ENCODE assay signal across 1 cellular context in the genomic region with DNA sequence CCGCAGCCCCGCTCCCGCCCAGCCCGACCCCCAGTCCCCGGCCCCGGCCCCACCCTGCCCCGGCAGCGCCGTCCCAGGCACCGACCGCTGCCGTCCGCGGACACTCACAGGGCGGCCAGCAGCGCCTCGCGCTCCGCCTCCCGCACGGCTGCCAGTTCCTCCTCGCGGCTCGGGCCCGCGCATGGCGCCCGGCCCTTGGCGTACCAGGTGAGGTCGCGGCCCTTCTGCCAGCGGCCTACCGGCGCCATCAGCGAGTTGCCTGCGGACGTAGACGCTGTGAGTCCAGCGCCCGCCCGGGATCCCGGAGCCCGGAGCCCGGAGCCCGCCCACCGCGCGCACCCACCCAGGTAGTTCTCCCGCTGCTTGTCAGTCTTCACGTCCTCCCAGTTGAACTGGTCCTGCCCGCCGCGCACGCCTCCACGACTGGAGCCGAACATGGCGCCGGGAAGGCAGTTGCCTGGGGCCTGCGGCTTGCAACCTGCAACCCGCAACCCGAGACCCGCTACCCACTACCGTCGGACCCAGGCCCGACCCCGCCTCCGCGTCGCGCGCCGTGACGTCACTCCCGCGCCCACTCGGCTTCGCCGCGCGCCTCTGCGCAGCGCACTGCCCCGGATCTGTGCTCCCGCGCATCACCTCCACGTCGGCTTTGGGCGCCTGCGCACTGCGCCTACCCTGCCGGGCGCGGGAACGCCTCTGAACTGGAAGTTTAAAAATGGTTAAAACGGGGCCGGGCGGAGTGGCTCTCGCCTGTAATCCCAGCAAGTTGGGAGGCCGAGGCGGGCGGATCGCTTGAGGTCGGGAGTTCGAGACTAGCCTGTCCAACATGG.
TF ChIP-seq lines count a peak whose summit lies in the region.

A gene (minus strand): TSS at position 535 of the 830 bp plus-strand sequence. CDS start 98 bp downstream, at position 437.

TF ChIP-seq in HEK293, 187 proteins besides CTCF, POLR2A, EP300 and RAD21 (continued from another document and continues in another):
- TF ChIP-seq, protein P1, sequence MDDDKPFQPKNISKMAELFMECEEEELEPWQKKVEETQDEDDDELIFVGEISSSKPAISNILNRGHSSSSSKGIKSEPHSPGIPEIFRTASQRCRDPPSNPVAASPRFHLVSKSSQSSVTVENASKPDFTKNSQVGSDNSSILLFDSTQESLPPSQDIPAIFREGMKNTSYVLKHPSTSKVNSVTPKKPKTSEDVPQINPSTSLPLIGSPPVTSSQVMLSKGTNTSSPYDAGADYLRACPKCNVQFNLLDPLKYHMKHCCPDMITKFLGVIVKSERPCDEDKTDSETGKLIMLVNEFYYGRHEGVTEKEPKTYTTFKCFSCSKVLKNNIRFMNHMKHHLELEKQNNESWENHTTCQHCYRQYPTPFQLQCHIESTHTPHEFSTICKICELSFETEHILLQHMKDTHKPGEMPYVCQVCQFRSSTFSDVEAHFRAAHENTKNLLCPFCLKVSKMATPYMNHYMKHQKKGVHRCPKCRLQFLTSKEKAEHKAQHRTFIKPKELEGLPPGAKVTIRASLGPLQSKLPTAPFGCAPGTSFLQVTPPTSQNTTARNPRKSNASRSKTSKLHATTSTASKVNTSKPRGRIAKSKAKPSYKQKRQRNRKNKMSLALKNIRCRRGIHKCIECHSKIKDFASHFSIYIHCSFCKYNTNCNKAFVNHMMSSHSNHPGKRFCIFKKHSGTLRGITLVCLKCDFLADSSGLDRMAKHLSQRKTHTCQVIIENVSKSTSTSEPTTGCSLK (tag by site-specific recombination; IDR thresholded peaks at IDR 0.05): no peak
- TF ChIP-seq ZNF24 (tag by site-specific recombination; IDR thresholded peaks at IDR 0.05) (peak; percentile 32; the same call in 1 of the 2 replicates), ZSCAN16 (tag by site-specific recombination; IDR thresholded peaks at IDR 0.05) (no peak), ZBTB20 (tag by site-specific recombination; IDR thresholded peaks at IDR 0.05) (peak; percentile 84; the same call in 1 of the 2 replicates), GFI1B (tag by site-specific recombination; IDR thresholded peaks at IDR 0.05) (no peak), MZF1 (tag by site-specific recombination; IDR thresholded peaks at IDR 0.05; ENCODE audit: borderline replicate concordance) (no peak), ZNF2 (tag by site-specific recombination; IDR thresholded peaks at IDR 0.05) (peak; percentile 85), ZNF155 (tag by site-specific recombination; IDR thresholded peaks at IDR 0.05) (no peak), ZNF623 (tag by site-specific recombination; IDR thresholded peaks at IDR 0.05) (no peak), KLF9 (tag by site-specific recombination; IDR thresholded peaks at IDR 0.05; ENCODE audit: low read depth) (peak; percentile 90), ZFP41 (tag by site-specific recombination; IDR thresholded peaks at IDR 0.05; ENCODE audit: borderline replicate concordance) (no peak), ZNF48 (tag by site-specific recombination; IDR thresholded peaks at IDR 0.05) (no peak), ZXDB (tag by site-specific recombination; IDR thresholded peaks at IDR 0.05) (peak; percentile 93), ZNF473 (tag by site-specific recombination; IDR thresholded peaks at IDR 0.05) (no peak), ZNF621 (tag by site-specific recombination; IDR thresholded peaks at IDR 0.05) (no peak), ZBTB21 (tag by site-specific recombination; IDR thresholded peaks at IDR 0.05) (peak; percentile 92), GLIS1 (tag by site-specific recombination; IDR thresholded peaks at IDR 0.05) (peak; percentile 76), ZNF416 (tag by site-specific recombination; IDR thresholded peaks at IDR 0.05) (no peak), ZNF404 (tag by site-specific recombination; IDR thresholded peaks at IDR 0.05) (no peak), ZNF138 (tag by site-specific recombination; IDR thresholded peaks at IDR 0.05; ENCODE audit: borderline replicate concordance) (no peak), ZNF391 (tag by site-specific recombination; IDR thresholded peaks at IDR 0.05; ENCODE audit: borderline replicate concordance, low read depth) (peak; percentile 75; the same call in 1 of the 2 replicates), ZNF133 (tag by site-specific recombination; IDR thresholded peaks at IDR 0.05) (no peak), ZNF571 (tag by site-specific recombination; IDR thresholded peaks at IDR 0.05) (no peak), ZNF791 (tag by site-specific recombination; IDR thresholded peaks at IDR 0.05) (no peak), ZNF274 (IDR thresholded peaks at IDR 0.05; ENCODE audit: low read length) (no peak), ZNF274 (tag by site-specific recombination; IDR thresholded peaks at IDR 0.05; ENCODE audit: borderline replicate concordance) (no peak), ZNF600 (tag by site-specific recombination; IDR thresholded peaks at IDR 0.05) (no peak), ZNF514 (tag by site-specific recombination; IDR thresholded peaks at IDR 0.05) (no peak), HOXA7 (CRISPR knock-in tag; IDR thresholded peaks at IDR 0.05; ENCODE audit: borderline replicate concordance) (no peak), ZNF658 (tag by site-specific recombination; IDR thresholded peaks at IDR 0.05) (no peak), GLI4 (tag by site-specific recombination; IDR thresholded peaks at IDR 0.05) (peak; percentile 61; the same call in 1 of the 2 replicates), ZNF37A (tag by site-specific recombination; IDR thresholded peaks at IDR 0.05) (0 out of 2 replicates have a peak, but pooled peaks have one; percentile 4), ZNF157 (tag by site-specific recombination; IDR thresholded peaks at IDR 0.05) (no peak), ZNF776 (tag by site-specific recombination; IDR thresholded peaks at IDR 0.05; ENCODE audit: borderline replicate concordance) (no peak), HOXD13 (CRISPR knock-in tag; IDR thresholded peaks at IDR 0.05; ENCODE audit: borderline replicate concordance) (no peak), ZNF140 (tag by site-specific recombination; IDR thresholded peaks at IDR 0.05) (no peak), ZNF548 (tag by site-specific recombination; IDR thresholded peaks at IDR 0.05) (no peak), ZNF596 (tag by site-specific recombination; IDR thresholded peaks at IDR 0.05) (peak; percentile 20; the same call in 1 of the 2 replicates), ZNF701 (tag by site-specific recombination; IDR thresholded peaks at IDR 0.05) (no peak)
- TF ChIP-seq, protein P2, sequence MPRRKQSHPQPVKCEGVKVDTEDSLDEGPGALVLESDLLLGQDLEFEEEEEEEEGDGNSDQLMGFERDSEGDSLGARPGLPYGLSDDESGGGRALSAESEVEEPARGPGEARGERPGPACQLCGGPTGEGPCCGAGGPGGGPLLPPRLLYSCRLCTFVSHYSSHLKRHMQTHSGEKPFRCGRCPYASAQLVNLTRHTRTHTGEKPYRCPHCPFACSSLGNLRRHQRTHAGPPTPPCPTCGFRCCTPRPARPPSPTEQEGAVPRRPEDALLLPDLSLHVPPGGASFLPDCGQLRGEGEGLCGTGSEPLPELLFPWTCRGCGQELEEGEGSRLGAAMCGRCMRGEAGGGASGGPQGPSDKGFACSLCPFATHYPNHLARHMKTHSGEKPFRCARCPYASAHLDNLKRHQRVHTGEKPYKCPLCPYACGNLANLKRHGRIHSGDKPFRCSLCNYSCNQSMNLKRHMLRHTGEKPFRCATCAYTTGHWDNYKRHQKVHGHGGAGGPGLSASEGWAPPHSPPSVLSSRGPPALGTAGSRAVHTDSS (tag by site-specific recombination; IDR thresholded peaks at IDR 0.05): no peak; the same call in 1 of the 2 replicates
- TF ChIP-seq, protein P3, sequence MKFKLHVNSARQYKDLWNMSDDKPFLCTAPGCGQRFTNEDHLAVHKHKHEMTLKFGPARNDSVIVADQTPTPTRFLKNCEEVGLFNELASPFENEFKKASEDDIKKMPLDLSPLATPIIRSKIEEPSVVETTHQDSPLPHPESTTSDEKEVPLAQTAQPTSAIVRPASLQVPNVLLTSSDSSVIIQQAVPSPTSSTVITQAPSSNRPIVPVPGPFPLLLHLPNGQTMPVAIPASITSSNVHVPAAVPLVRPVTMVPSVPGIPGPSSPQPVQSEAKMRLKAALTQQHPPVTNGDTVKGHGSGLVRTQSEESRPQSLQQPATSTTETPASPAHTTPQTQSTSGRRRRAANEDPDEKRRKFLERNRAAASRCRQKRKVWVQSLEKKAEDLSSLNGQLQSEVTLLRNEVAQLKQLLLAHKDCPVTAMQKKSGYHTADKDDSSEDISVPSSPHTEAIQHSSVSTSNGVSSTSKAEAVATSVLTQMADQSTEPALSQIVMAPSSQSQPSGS (tag by site-specific recombination; IDR thresholded peaks at IDR 0.05; ENCODE audit: low read depth): peak; percentile 99
- TF ChIP-seq, protein P4, sequence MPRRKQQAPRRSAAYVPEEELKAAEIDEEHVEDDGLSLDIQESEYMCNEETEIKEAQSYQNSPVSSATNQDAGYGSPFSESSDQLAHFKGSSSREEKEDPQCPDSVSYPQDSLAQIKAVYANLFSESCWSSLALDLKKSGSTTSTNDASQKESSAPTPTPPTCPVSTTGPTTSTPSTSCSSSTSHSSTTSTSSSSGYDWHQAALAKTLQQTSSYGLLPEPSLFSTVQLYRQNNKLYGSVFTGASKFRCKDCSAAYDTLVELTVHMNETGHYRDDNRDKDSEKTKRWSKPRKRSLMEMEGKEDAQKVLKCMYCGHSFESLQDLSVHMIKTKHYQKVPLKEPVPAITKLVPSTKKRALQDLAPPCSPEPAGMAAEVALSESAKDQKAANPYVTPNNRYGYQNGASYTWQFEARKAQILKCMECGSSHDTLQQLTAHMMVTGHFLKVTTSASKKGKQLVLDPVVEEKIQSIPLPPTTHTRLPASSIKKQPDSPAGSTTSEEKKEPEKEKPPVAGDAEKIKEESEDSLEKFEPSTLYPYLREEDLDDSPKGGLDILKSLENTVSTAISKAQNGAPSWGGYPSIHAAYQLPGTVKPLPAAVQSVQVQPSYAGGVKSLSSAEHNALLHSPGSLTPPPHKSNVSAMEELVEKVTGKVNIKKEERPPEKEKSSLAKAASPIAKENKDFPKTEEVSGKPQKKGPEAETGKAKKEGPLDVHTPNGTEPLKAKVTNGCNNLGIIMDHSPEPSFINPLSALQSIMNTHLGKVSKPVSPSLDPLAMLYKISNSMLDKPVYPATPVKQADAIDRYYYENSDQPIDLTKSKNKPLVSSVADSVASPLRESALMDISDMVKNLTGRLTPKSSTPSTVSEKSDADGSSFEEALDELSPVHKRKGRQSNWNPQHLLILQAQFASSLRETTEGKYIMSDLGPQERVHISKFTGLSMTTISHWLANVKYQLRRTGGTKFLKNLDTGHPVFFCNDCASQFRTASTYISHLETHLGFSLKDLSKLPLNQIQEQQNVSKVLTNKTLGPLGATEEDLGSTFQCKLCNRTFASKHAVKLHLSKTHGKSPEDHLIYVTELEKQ (tag by site-specific recombination; IDR thresholded peaks at IDR 0.05; ENCODE audit: borderline replicate concordance): no peak; the same call in 1 of the 2 replicates
- TF ChIP-seq, protein P5, sequence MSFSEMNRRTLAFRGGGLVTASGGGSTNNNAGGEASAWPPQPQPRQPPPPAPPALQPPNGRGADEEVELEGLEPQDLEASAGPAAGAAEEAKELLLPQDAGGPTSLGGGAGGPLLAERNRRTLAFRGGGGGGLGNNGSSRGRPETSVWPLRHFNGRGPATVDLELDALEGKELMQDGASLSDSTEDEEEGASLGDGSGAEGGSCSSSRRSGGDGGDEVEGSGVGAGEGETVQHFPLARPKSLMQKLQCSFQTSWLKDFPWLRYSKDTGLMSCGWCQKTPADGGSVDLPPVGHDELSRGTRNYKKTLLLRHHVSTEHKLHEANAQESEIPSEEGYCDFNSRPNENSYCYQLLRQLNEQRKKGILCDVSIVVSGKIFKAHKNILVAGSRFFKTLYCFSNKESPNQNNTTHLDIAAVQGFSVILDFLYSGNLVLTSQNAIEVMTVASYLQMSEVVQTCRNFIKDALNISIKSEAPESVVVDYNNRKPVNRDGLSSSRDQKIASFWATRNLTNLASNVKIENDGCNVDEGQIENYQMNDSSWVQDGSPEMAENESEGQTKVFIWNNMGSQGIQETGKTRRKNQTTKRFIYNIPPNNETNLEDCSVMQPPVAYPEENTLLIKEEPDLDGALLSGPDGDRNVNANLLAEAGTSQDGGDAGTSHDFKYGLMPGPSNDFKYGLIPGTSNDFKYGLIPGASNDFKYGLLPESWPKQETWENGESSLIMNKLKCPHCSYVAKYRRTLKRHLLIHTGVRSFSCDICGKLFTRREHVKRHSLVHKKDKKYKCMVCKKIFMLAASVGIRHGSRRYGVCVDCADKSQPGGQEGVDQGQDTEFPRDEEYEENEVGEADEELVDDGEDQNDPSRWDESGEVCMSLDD (tag by site-specific recombination; IDR thresholded peaks at IDR 0.05): peak; percentile 78
- TF ChIP-seq, protein P6, sequence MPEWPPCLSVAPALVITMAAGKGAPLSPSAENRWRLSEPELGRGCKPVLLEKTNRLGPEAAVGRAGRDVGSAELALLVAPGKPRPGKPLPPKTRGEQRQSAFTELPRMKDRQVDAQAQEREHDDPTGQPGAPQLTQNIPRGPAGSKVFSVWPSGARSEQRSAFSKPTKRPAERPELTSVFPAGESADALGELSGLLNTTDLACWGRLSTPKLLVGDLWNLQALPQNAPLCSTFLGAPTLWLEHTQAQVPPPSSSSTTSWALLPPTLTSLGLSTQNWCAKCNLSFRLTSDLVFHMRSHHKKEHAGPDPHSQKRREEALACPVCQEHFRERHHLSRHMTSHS (tag by site-specific recombination; IDR thresholded peaks at IDR 0.05): no peak
- TF ChIP-seq, protein P7, sequence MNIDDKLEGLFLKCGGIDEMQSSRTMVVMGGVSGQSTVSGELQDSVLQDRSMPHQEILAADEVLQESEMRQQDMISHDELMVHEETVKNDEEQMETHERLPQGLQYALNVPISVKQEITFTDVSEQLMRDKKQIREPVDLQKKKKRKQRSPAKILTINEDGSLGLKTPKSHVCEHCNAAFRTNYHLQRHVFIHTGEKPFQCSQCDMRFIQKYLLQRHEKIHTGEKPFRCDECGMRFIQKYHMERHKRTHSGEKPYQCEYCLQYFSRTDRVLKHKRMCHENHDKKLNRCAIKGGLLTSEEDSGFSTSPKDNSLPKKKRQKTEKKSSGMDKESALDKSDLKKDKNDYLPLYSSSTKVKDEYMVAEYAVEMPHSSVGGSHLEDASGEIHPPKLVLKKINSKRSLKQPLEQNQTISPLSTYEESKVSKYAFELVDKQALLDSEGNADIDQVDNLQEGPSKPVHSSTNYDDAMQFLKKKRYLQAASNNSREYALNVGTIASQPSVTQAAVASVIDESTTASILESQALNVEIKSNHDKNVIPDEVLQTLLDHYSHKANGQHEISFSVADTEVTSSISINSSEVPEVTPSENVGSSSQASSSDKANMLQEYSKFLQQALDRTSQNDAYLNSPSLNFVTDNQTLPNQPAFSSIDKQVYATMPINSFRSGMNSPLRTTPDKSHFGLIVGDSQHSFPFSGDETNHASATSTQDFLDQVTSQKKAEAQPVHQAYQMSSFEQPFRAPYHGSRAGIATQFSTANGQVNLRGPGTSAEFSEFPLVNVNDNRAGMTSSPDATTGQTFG (tag by site-specific recombination; IDR thresholded peaks at IDR 0.05; ENCODE audit: borderline replicate concordance): no peak
